Comparison of ENCODE assay signal across 13 cellular contexts in genomic region chr4:86338989-86339388, GRCh38. TPM values are rescaled to one million over a fixed set of nuclear protein-coding genes. Genes with fewer than 3 reads are reported as not detected.
A peak's percentile ranks its signal among the peaks of the same experiment; 100 is the strongest.
DNase-seq lines count a peak whose midpoint lies in the region; ATAC-seq and TF ChIP-seq lines count a peak whose summit lies in the region.
"Had no signal": no experiment of that assay in that cellular context is flagged by ENCODE, and none has a peak within 500 bp of the region (broad histone marks: within the 10 kb centered on the region; RNA-seq: fewer than 3 reads in every experiment).

No MANE protein-coding gene starts in this region.

- ATAC-seq in HG03442 (IDR thresholded peaks at IDR 0.05; ENCODE audit: unreplicated experiment): no peak
- ATAC-seq in HG03521 (IDR thresholded peaks at IDR 0.05; ENCODE audit: unreplicated experiment): no peak
- ATAC-seq: activated CD4-positive, CD25-positive, alpha-beta regulatory T cell treated with anti-CD3 and anti-CD28 coated beads, Interleukin-2, amount 50 U/mL, for 24 hours; gastrocnemius medialis had no signal

- H3K4me1 Mint-ChIP-seq in mesothelial cell of epicardium: peaks cover 24% of the 10 kb centered on the region
- H3K4me1 Mint-ChIP-seq: CD4-positive, alpha-beta memory T cell; naive B cell had no signal

- H3K27me3 Mint-ChIP-seq in mesothelial cell of epicardium (ENCODE audit: low read depth): no peaks in the 10 kb centered on the region

- no peak overlapping the region for H3K4me3 Mint-ChIP-seq in mesothelial cell of epicardium
- H3K4me3 Mint-ChIP-seq: activated naive CD4-positive, alpha-beta T cell treated with anti-CD3 and anti-CD28 coated beads for 36 hours; CD4-positive, alpha-beta memory T cell; naive B cell had no signal

- H3K4me3 ChIP-seq in epithelial cell of esophagus (ENCODE audit: low read length): no peak overlapping the region
- H3K4me3 ChIP-seq: gastrocnemius medialis had no signal

- DNase-seq in AG09319 (ENCODE audit: extremely low read depth, low read depth) (peak; percentile 44), NCI-H460 (ENCODE audit: extremely low read depth, low read depth) (peak; percentile 19), epithelial cell of esophagus (ENCODE audit: low read depth) (peak; percentile 86), mesothelial cell of epicardium (ENCODE audit: low spot score in 2 of 2, unreplicated experiment in 2 of 2) (no peak), DMS79 treated with DMSO at 0.1 percent for 48 hours (lab: John Stamatoyannopoulos, UW) (no peak), NCI-H1092 (lab: John Stamatoyannopoulos, UW) (no peak)
- DNase-seq: activated naive CD4-positive, alpha-beta T cell treated with anti-CD3 and anti-CD28 coated beads for 36 hours; CD4-positive, alpha-beta memory T cell; gastrocnemius medialis; naive B cell had no signal

- no peaks in the 10 kb centered on the region for H3K36me3 Mint-ChIP-seq in mesothelial cell of epicardium
- H3K36me3 Mint-ChIP-seq: CD4-positive, alpha-beta memory T cell; naive B cell had no signal

- peak overlapping the region; percentile 62 for H3K27ac Mint-ChIP-seq in mesothelial cell of epicardium
- H3K27ac Mint-ChIP-seq: activated naive CD4-positive, alpha-beta T cell treated with anti-CD3 and anti-CD28 coated beads for 36 hours; CD4-positive, alpha-beta memory T cell; naive B cell had no signal

- no peak for TF ChIP-seq CTCF in AG09319 (IDR thresholded peaks at IDR 0.05; ENCODE audit: low read depth, low read length)
- no peak for TF ChIP-seq CTCF in epithelial cell of esophagus (IDR thresholded peaks at IDR 0.05; ENCODE audit: insufficient read depth, low read depth, low read length, missing control alignments)
- no peak for TF ChIP-seq CTCF in mesothelial cell of epicardium (IDR thresholded peaks at IDR 0.05; ENCODE audit: unreplicated experiment)

- H3K9me3 Mint-ChIP-seq in mesothelial cell of epicardium: no peaks in the 10 kb centered on the region
- H3K9me3 Mint-ChIP-seq: activated naive CD4-positive, alpha-beta T cell treated with anti-CD3 and anti-CD28 coated beads for 36 hours; naive B cell had no signal

RNA-seq across cellular contexts. Expression of gene MAPK10, which starts 20.9 kb away (rescaled TPM):
- total RNA-seq in NCI-H460 (2014; rRNA removed; shearing (Covaris generic)): 0.10 and 0.32 TPM in 2 replicates
- polyA plus RNA-seq in NCI-H460 (2014; cell fraction: nucleus; rRNA removed): 0.06 TPM in 1 of 2 replicates, not detected in the other
- total RNA-seq in mesothelial cell of epicardium: 20.8 to 25.2 TPM (median 24.4 TPM) in 3 replicates
- total RNA-seq: activated naive CD4-positive, alpha-beta T cell treated with anti-CD3 and anti-CD28 coated beads for 36 hours; CD4-positive, alpha-beta memory T cell had no signal

Comparison
In these comparisons a context has a peak if more than half of its experiments do, and no peak if none do; other contexts are left out.
1. DNase-seq: peak in AG09319 (single experiment), NCI-H460 (single experiment) and epithelial cell of esophagus (single experiment); none in mesothelial cell of epicardium (0 of 2), DMS79 treated with DMSO at 0.1 percent for 48 hours (single experiment) and NCI-H1092 (single experiment).
2. RNA of gene MAPK10, which starts 20.9 kb away (total RNA-seq): 20.8 to 25.2 TPM in mesothelial cell of epicardium; 0.10 to 0.32 TPM in NCI-H460; every median in the first group is over 10 times any median in the second.